8 cellular contexts compared by ENCODE assay signal in the genomic region with DNA sequence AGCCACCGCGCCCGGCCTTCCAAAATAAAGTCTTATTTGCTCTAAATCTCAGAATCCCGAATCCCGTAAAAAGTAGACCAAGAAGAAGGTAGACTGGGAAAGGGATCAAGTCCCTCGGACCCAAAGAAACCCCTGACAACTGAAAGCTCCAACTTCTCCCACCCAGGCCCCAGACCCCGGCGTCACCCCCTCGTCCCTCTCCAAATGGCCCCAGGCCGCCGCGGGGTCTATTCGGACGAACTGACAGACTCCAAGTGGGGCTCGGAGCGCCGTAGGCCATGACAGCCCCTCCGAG. TPM values are rescaled to one million over a fixed set of nuclear protein-coding genes. Genes with fewer than 3 reads are reported as not detected.
A peak's percentile ranks its signal among the peaks of the same experiment; 100 is the strongest.
DNase-seq lines count a peak whose midpoint lies in the region; ATAC-seq and TF ChIP-seq lines count a peak whose summit lies in the region.

No MANE protein-coding gene starts in this region.

- H3K9me3 ChIP-seq in GM23248 (ENCODE audit: low read depth) (no peaks in the 10 kb centered on the region), SK-N-MC (ENCODE audit: low read depth, low read length) (no peaks in the 10 kb centered on the region), gastrocnemius medialis (no peaks in the 10 kb centered on the region)

- no peaks in the 10 kb centered on the region for H4K20me1 ChIP-seq in GM23248 (ENCODE audit: insufficient read depth)

- peak overlapping the region; percentile 97 for H3K9ac ChIP-seq in GM23248
- H3K9ac ChIP-seq in SK-N-MC (ENCODE audit: insufficient read length) = peak overlapping the region; percentile 98

- no peaks in the 10 kb centered on the region for H3K36me3 ChIP-seq in GM23248 (ENCODE audit: low read depth)
- peaks cover 28% of the 10 kb centered on the region for H3K36me3 ChIP-seq in SK-N-MC (ENCODE audit: insufficient read depth, low read length)
- H3K36me3 ChIP-seq in gastrocnemius medialis = no peaks in the 10 kb centered on the region

- peak overlapping the region; percentile 97 for H3K4me3 ChIP-seq in GM23248
- H3K4me3 ChIP-seq in SK-N-MC = peak overlapping the region; percentile 100
- peak overlapping the region; percentile 77 for H3K4me3 ChIP-seq in fibroblast of pulmonary artery (replicated peaks; ENCODE audit: low read depth, low read length)
- H3K4me3 ChIP-seq in gastrocnemius medialis = peak overlapping the region; percentile 86 to 95 (median 89)

- H3K4me2 ChIP-seq in GM23248 (ENCODE audit: unreplicated experiment) = peak overlapping the region; percentile 91

- ATAC-seq in gastrocnemius medialis = no peak

- WGBS in GM23248 (ENCODE audit: low coverage in 1 of 2, low lambda C conversion rate in 2 of 2, missing lambda C conversion rate in 2 of 2), 2 experiments = 0 to 3% methylated on average over 12 to 13 of the region's 18 CpGs

- in situ Hi-C loops in GM23248 (cut with MboI) (no loop called here), gastrocnemius medialis (cut with MboI; ENCODE audit: low sequenced_read_pairs in 4 of 4) (no loop called here)

- no peak overlapping the region for H2AFZ ChIP-seq in GM23248

- H3K27ac ChIP-seq in GM23248 = peak overlapping the region; percentile 98
- H3K27ac ChIP-seq in SK-N-MC = peak overlapping the region; percentile 95
- H3K27ac ChIP-seq in gastrocnemius medialis = peak overlapping the region; percentile 93 to 98 (median 96)

- no peaks in the 10 kb centered on the region for H3K9me2 ChIP-seq in GM23248 (ENCODE audit: insufficient read depth)

- H3F3A ChIP-seq in GM23248 (ENCODE audit: insufficient read depth) = peaks cover 5% of the 10 kb centered on the region; the same call in 1 of the 2 replicates

- TF ChIP-seq CTCF in fibroblast of pulmonary artery (IDR thresholded peaks at IDR 0.05; ENCODE audit: low read length, missing control alignments) (no peak), gastrocnemius medialis (IDR thresholded peaks at IDR 0.05 in 4 of 5, conservative IDR thresholded peaks at IDR 0.05 in 1 of 5) (no peak)

- H3K27me3 ChIP-seq in GM23248 (replicated peaks; ENCODE audit: insufficient read depth) (no peaks in the 10 kb centered on the region), gastrocnemius medialis (no peaks in the 10 kb centered on the region)

- DNase-seq in GM23248 = peak; percentile 40
- DNase-seq in SK-N-MC (ENCODE audit: low read depth, low spot score) = no peak
- peak; percentile 21 for DNase-seq in fibroblast of pulmonary artery (ENCODE audit: low read depth)
- DNase-seq in gastrocnemius medialis = no peak
- DNase-seq in retina = no peak
- DNase-seq in GM19240 (ENCODE audit: insufficient read length, low spot score) = no peak
- DNase-seq in NCI-H748 (lab: John Stamatoyannopoulos, UW; ENCODE audit: unreplicated experiment) = no peak
- DNase-seq in EL = no peak

- intact Hi-C loops in gastrocnemius medialis (cut with DNase I; ENCODE audit: low total_unique reads) = loop anchor here (1.0 kb wide), 2 partner anchors 37 to 78 kb away; partner anchors contain the start of genes ADGRE5 and GIPC1

- H3K79me2 ChIP-seq in GM23248 (ENCODE audit: insufficient read depth) = peaks cover 52% of the 10 kb centered on the region

- H3K4me1 ChIP-seq in GM23248 (ENCODE audit: insufficient read depth) (0 out of 2 replicates have a peak, but pooled peaks cover 18% of the 10 kb centered on the region), gastrocnemius medialis (peaks cover 18 to 20% of the 10 kb centered on the region in 2 donors)

- no peak for TF ChIP-seq POLR2A in gastrocnemius medialis (IDR thresholded peaks at IDR 0.05)

RNA-seq across cellular contexts. Expression of gene DDX39A, which starts 0.5 kb away (rescaled TPM):
- total RNA-seq in GM23248 (2014; rRNA removed; shearing (Covaris generic)) = 47.2 and 55.9 TPM in 2 replicates
- polyA plus RNA-seq in GM23248 (2016; fragmentation: Nextera tagmentation; extraction: Ambion mirVana) = 57.7 and 58.7 TPM in 2 replicates
- total RNA-seq in gastrocnemius medialis = 10 to 100 TPM; 23.9 to 59.2 (median 41.3) TPM

RNA-seq across cellular contexts. Expression of gene PKN1, which starts 14.4 kb away (rescaled TPM):
- total RNA-seq in GM23248 (2014; rRNA removed; shearing (Covaris generic)) = 128 and 139 TPM in 2 replicates
- 47.2 and 56.4 TPM in 2 replicates for polyA plus RNA-seq in GM23248 (2016; fragmentation: Nextera tagmentation; extraction: Ambion mirVana)
- 100 to 1,000 TPM in 1 of 4 donors, 10 to 100 TPM in 3; 52.1 to 130 (median 81.3) TPM for total RNA-seq in gastrocnemius medialis

RNA-seq across cellular contexts. Expression of gene ADGRE5, which starts 37.4 kb away (rescaled TPM):
- 28.5 and 56.6 TPM in 2 replicates for total RNA-seq in GM23248 (2014; rRNA removed; shearing (Covaris generic))
- polyA plus RNA-seq in GM23248 (2016; fragmentation: Nextera tagmentation; extraction: Ambion mirVana) = 56.6 and 58.4 TPM in 2 replicates
- 10 to 100 TPM; 22.4 to 49.5 (median 32.6) TPM for total RNA-seq in gastrocnemius medialis

RNA-seq across cellular contexts. Expression of gene PTGER1, which starts 56.5 kb away (rescaled TPM):
- total RNA-seq in GM23248 (2014; rRNA removed; shearing (Covaris generic)) = 0.22 and 2.5 TPM in 2 replicates
- 0.79 and 0.80 TPM in 2 replicates for polyA plus RNA-seq in GM23248 (2016; fragmentation: Nextera tagmentation; extraction: Ambion mirVana)
- under 1 TPM in 1 of 4 donors, not detected in 3; 0.29 TPM for total RNA-seq in gastrocnemius medialis

Comparison
In these comparisons a context has a peak if more than half of its experiments do, and no peak if none do; other contexts are left out.
1. DNase-seq: peak in GM23248 (single experiment) and fibroblast of pulmonary artery (single experiment); none in SK-N-MC (single experiment), gastrocnemius medialis (0 of 2), retina (single experiment), GM19240 (single experiment), NCI-H748 (single experiment) and EL (single experiment).
2. Peak in every context shown above with its lines, with median percentiles within 50 percentile points of each other: H3K27ac ChIP-seq and H3K4me3 ChIP-seq.